20 cellular contexts compared by ENCODE assay signal in the genomic region with DNA sequence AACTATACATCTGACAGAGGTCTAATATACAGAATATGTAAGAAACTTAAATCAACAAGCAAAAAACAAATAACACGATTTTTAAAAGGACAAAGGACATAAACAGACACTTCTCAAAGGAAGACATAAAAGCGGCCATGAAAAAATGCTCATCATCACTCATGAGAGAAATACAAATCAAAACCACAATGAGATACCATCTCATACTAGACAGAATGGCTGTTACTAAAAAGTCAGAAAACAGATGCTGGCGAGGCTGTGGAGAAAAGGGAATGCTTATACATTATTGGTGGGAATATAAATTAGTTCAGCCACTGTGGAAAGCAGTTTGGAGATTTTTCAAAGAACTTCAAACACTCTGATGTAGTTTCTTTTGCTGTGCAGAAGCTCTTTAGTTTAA. TPM values are rescaled to one million over a fixed set of nuclear protein-coding genes. Genes with fewer than 3 reads are reported as not detected.
DNase-seq lines count a peak whose midpoint lies in the region; ATAC-seq and TF ChIP-seq lines count a peak whose summit lies in the region.
"Had no signal": no experiment of that assay in that cellular context is flagged by ENCODE, and none has a peak within 500 bp of the region (broad histone marks: within the 10 kb centered on the region; RNA-seq: fewer than 3 reads in every experiment).

No MANE protein-coding gene starts in this region.

- H3K4me3 ChIP-seq in DND-41 (ENCODE audit: low read depth in 1 of 2, low read length in 2 of 2) = no peak overlapping the region
- no peak overlapping the region for H3K4me3 ChIP-seq in GM23248
- H3K4me3 ChIP-seq in fibroblast of villous mesenchyme (ENCODE audit: low read depth, low read length) = no peak overlapping the region

- H3K9me3 Mint-ChIP-seq in activated T-helper 17 cell treated with anti-CD3 and anti-CD28 coated beads, Interleukin-2, amount 50 U/mL, for 72 hours = no peaks in the 10 kb centered on the region
- H3K9me3 Mint-ChIP-seq: H9, IgD-negative memory B cell had no signal

- H3K9ac ChIP-seq in DND-41 (ENCODE audit: low read depth, low read length) (no peak overlapping the region), GM23248 (no peak overlapping the region)
- H3K9ac ChIP-seq: KMS-11 had no signal

- no peak overlapping the region for H3K27ac Mint-ChIP-seq in activated T-helper 17 cell treated with anti-CD3 and anti-CD28 coated beads, Interleukin-2, amount 50 U/mL, for 72 hours
- H3K27ac Mint-ChIP-seq: H9, IgD-negative memory B cell had no signal

- DNase-seq in DND-41 (no peak), GM23248 (peak; percentile 32), fibroblast of villous mesenchyme (ENCODE audit: low read depth) (peak; percentile 21), AG20443 (ENCODE audit: low spot score) (no peak), retina (no peak), NCI-H446 (lab: John Stamatoyannopoulos, UW) (no peak)
- DNase-seq: DMS53, H9, NCI-H1092, NCI-H1417 treated with DMSO at 0.1 percent for 48 hours, NCI-H1694 treated with DMSO at 0.1 percent for 48 hours, NCI-H2081, NCI-H2227 treated with DMSO at 0.1 percent for 48 hours, NCI-H510A, NCI-H69, SHP77 treated with DMSO at 0.1 percent for 48 hours had no signal

- no peaks in the 10 kb centered on the region for H3F3A ChIP-seq in GM23248 (ENCODE audit: insufficient read depth)

- peak overlapping the region; percentile 45 for H3K4me3 Mint-ChIP-seq in activated T-helper 17 cell treated with anti-CD3 and anti-CD28 coated beads, Interleukin-2, amount 50 U/mL, for 72 hours
- H3K4me3 Mint-ChIP-seq: H9, IgD-negative memory B cell had no signal

- no peak for TF ChIP-seq CTCF in DND-41 (IDR thresholded peaks at IDR 0.05; ENCODE audit: borderline replicate concordance, extremely low read depth, low read length, poor library complexity, severe bottlenecking)
- TF ChIP-seq CTCF in fibroblast of villous mesenchyme (IDR thresholded peaks at IDR 0.05; ENCODE audit: insufficient read depth, low read depth, low read length) = no peak

- H3K79me2 ChIP-seq in DND-41 (ENCODE audit: insufficient read depth, low read length) (no peaks in the 10 kb centered on the region), GM23248 (ENCODE audit: insufficient read depth) (no peaks in the 10 kb centered on the region)

- H3K4me1 Mint-ChIP-seq in activated T-helper 17 cell treated with anti-CD3 and anti-CD28 coated beads, Interleukin-2, amount 50 U/mL, for 72 hours = peaks cover 48% of the 10 kb centered on the region
- H3K4me1 Mint-ChIP-seq: IgD-negative memory B cell had no signal

- in situ Hi-C loops in GM23248 (cut with MboI) = no loop called here

- peaks cover 57% of the 10 kb centered on the region for H3K36me3 Mint-ChIP-seq in activated T-helper 17 cell treated with anti-CD3 and anti-CD28 coated beads, Interleukin-2, amount 50 U/mL, for 72 hours (ENCODE audit: low read depth)

- H3K9me3 ChIP-seq in DND-41 (ENCODE audit: insufficient read depth, low read length, severe bottlenecking) (no peaks in the 10 kb centered on the region), GM23248 (ENCODE audit: low read depth) (no peaks in the 10 kb centered on the region)

- no peak overlapping the region for H3K4me2 ChIP-seq in DND-41 (ENCODE audit: insufficient read depth, low read length)
- H3K4me2 ChIP-seq in GM23248 (ENCODE audit: unreplicated experiment) = no peak overlapping the region
- H3K4me2 ChIP-seq: KMS-11 had no signal

- H3K27me3 ChIP-seq in DND-41 (ENCODE audit: insufficient read depth, low read length, poor library complexity) = no peaks in the 10 kb centered on the region
- no peaks in the 10 kb centered on the region for H3K27me3 ChIP-seq in GM23248 (replicated peaks; ENCODE audit: insufficient read depth)

- H3K27ac ChIP-seq in DND-41 (ENCODE audit: low read length) (no peak overlapping the region), GM23248 (no peak overlapping the region)
- H3K27ac ChIP-seq: KMS-11 had no signal

- H4K20me1 ChIP-seq in DND-41 (ENCODE audit: insufficient read depth, low read length) (no peaks in the 10 kb centered on the region), GM23248 (ENCODE audit: insufficient read depth) (no peaks in the 10 kb centered on the region)

- peak; percentile 42; the same call in 2 of the 3 replicates for ATAC-seq in DND-41 (ENCODE audit: insufficient read depth, low read depth)
- ATAC-seq in activated T-helper 17 cell treated with anti-CD3 and anti-CD28 coated beads, Interleukin-2, amount 50 U/mL, for 72 hours (replicated peaks) = peak; percentile 34
- no peak for ATAC-seq in HG02759 (IDR thresholded peaks at IDR 0.05; ENCODE audit: unreplicated experiment)

- no peaks in the 10 kb centered on the region for H3K9me2 ChIP-seq in GM23248 (ENCODE audit: insufficient read depth)

- H3K4me1 ChIP-seq in DND-41 (ENCODE audit: insufficient read depth, low read length) (peaks cover 22% of the 10 kb centered on the region; the same call in 1 of the 2 replicates), GM23248 (ENCODE audit: insufficient read depth) (peaks cover 15% of the 10 kb centered on the region)

- H2AFZ ChIP-seq in DND-41 (ENCODE audit: low read depth, low read length) (no peak overlapping the region), GM23248 (no peak overlapping the region)

- H3K36me3 ChIP-seq in DND-41 (ENCODE audit: insufficient read depth, low read length) = no peaks in the 10 kb centered on the region
- no peaks in the 10 kb centered on the region for H3K36me3 ChIP-seq in GM23248 (ENCODE audit: low read depth)

- 63 to 68% methylated on average over 3 of the region's 3 CpGs for WGBS in GM23248 (ENCODE audit: low coverage in 1 of 2, low lambda C conversion rate in 2 of 2, missing lambda C conversion rate in 2 of 2), 2 experiments

- H3K27me3 Mint-ChIP-seq in activated T-helper 17 cell treated with anti-CD3 and anti-CD28 coated beads, Interleukin-2, amount 50 U/mL, for 72 hours = no peaks in the 10 kb centered on the region
- H3K27me3 Mint-ChIP-seq: IgD-negative memory B cell had no signal

RNA-seq across cellular contexts. Expression of gene FAM241A, which starts 33.5 kb away (rescaled TPM):
- total RNA-seq in GM23248 (2014; rRNA removed; shearing (Covaris generic)) = 4.2 and 5.2 TPM in 2 replicates
- 6.1 and 6.2 TPM in 2 replicates for polyA plus RNA-seq in GM23248 (2016; fragmentation: Nextera tagmentation; extraction: Ambion mirVana)
- 1 to 10 TPM; 3.0 to 3.8 TPM for total RNA-seq in activated T-helper 17 cell treated with anti-CD3 and anti-CD28 coated beads, Interleukin-2, amount 50 U/mL, for 72 hours
- 1.3 and 1.6 TPM in 2 replicates for total RNA-seq in fibroblast of villous mesenchyme

RNA-seq across cellular contexts. Expression of gene AP1AR, which starts 52.9 kb away (rescaled TPM):
- total RNA-seq in GM23248 (2014; rRNA removed; shearing (Covaris generic)) = 17.2 and 21.3 TPM in 2 replicates
- 20.4 and 21.7 TPM in 2 replicates for polyA plus RNA-seq in GM23248 (2016; fragmentation: Nextera tagmentation; extraction: Ambion mirVana)
- total RNA-seq in activated T-helper 17 cell treated with anti-CD3 and anti-CD28 coated beads, Interleukin-2, amount 50 U/mL, for 72 hours = 10 to 100 TPM in 1 of 2 donors, 1 to 10 TPM in 1; 9.1 to 23.1 TPM
- total RNA-seq in fibroblast of villous mesenchyme = 18.4 and 24.2 TPM in 2 replicates

Comparison
In these comparisons a context has a peak if more than half of its experiments do, and no peak if none do; other contexts are left out.
1. DNase-seq: peak in GM23248 (single experiment) and fibroblast of villous mesenchyme (single experiment); none in DND-41 (single experiment), AG20443 (single experiment), retina (single experiment) and NCI-H446 (0 of 2).